1 cellular context compared by ENCODE assay signal in genomic region chr4:152805818-152806217, GRCh38.
TF ChIP-seq lines count a peak whose summit lies in the region.

No MANE protein-coding gene starts in this region.

TF ChIP-seq in GM23338, 12 proteins besides CTCF, POLR2A, EP300 and RAD21 (continued from another document):
- no peak for TF ChIP-seq ZNF462 (CRISPR knock-in tag; IDR thresholded peaks at IDR 0.05)
